4 cellular contexts compared by ENCODE assay signal in the genomic region with DNA sequence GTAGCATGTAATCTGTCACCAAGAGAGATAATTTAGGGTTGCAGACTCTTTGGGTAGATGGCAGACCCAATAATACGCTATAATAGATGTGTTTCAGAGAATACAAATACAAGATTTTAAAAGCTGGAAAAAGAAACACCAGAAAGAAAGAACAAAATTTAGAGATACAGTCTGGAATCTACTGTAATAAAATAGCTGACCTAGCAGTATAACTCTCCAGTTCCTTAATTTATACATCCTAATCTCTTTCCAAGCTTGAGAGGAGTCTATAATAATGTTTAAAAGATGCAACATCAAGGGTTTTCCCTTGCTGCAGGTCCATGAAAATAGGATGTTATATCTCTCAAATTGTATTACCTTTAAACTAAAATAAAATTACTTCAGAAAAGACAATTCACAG.
TF ChIP-seq lines count a peak whose summit lies in the region.

No MANE protein-coding gene starts in this region.

TF ChIP-seq in HepG2, 621 proteins besides CTCF, POLR2A, EP300 and RAD21:
- TF ChIP-seq GTF2F1 (IDR thresholded peaks at IDR 0.05; ENCODE audit: low read length) (no peak), MAFF (IDR thresholded peaks at IDR 0.05; ENCODE audit: low read depth, low read length) (peak; percentile 63), MAFK (conservative IDR thresholded peaks at IDR 0.05 in 1 of 2, IDR thresholded peaks at IDR 0.05 in 1 of 2; ENCODE audit: low read length in 2 of 2) (peak; percentile 61 to 83)

TF ChIP-seq in A549, 52 proteins besides CTCF, POLR2A, EP300 and RAD21:
- TF ChIP-seq MAFK (IDR thresholded peaks at IDR 0.05; ENCODE audit: partially characterized antibody) (peak; percentile 76), HDAC2 (IDR thresholded peaks at IDR 0.05) (no peak), EHMT2 (IDR thresholded peaks at IDR 0.05; ENCODE audit: low read depth) (no peak), HEYL (CRISPR knock-in tag; IDR thresholded peaks at IDR 0.05) (no peak)

TF ChIP-seq in IMR-90, 13 proteins besides CTCF, POLR2A, EP300 and RAD21:
- TF ChIP-seq MAFK (IDR thresholded peaks at IDR 0.05; ENCODE audit: low read depth, low read length): peak; percentile 71
- TF ChIP-seq, protein P1, sequence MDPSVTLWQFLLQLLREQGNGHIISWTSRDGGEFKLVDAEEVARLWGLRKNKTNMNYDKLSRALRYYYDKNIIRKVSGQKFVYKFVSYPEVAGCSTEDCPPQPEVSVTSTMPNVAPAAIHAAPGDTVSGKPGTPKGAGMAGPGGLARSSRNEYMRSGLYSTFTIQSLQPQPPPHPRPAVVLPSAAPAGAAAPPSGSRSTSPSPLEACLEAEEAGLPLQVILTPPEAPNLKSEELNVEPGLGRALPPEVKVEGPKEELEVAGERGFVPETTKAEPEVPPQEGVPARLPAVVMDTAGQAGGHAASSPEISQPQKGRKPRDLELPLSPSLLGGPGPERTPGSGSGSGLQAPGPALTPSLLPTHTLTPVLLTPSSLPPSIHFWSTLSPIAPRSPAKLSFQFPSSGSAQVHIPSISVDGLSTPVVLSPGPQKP (IDR thresholded peaks at IDR 0.05; ENCODE audit: borderline replicate concordance, low read depth, low read length): no peak

TF ChIP-seq in K562, 482 proteins besides CTCF, POLR2A, EP300 and RAD21:
- TF ChIP-seq MAFF (IDR thresholded peaks at IDR 0.05; ENCODE audit: low read length) (peak; percentile 66), C11orf30 (IDR thresholded peaks at IDR 0.05; ENCODE audit: low read depth) (peak; percentile 79), KHSRP (IDR thresholded peaks at IDR 0.05) (no peak), ZNF316 (IDR thresholded peaks at IDR 0.05) (peak; percentile 88), MAFG (tag; conservative IDR thresholded peaks at IDR 0.05) (peak; percentile 43), MAFK (IDR thresholded peaks at IDR 0.05; ENCODE audit: low read length) (peak; percentile 73), TEAD4 (IDR thresholded peaks at IDR 0.05; ENCODE audit: low read length) (no peak), TEAD4 (CRISPR knock-in tag; IDR thresholded peaks at IDR 0.05; ENCODE audit: borderline replicate concordance) (no peak)
